In the genomic region with DNA sequence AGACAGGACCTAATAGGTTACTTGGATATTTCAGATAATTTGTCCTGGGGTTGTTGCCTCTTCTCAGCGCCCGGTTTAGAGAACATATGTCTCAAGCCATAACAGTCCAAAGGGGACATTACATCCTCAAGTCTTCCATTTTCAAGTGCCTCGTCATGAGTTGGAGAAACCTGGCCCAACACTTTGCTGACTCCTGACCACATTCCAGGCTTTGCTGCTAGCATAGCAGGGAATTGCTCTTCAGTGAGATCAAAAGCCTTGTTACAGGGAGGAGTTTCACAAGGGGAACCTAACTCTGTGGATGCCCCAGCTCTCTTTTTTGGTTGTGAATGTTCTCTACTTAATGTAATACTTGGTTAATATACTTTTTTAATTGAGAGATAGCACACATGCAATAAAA, we compare ENCODE assay signal across 19 cellular contexts. TPM values are rescaled to one million over a fixed set of nuclear protein-coding genes. Genes with fewer than 3 reads are reported as not detected.
A peak's percentile ranks its signal among the peaks of the same experiment; 100 is the strongest.
DNase-seq lines count a peak whose midpoint lies in the region; ATAC-seq and TF ChIP-seq lines count a peak whose summit lies in the region.
"Had no signal": no experiment of that assay in that cellular context is flagged by ENCODE, and none has a peak within 500 bp of the region (broad histone marks: within the 10 kb centered on the region; RNA-seq: fewer than 3 reads in every experiment).

No MANE protein-coding gene starts in this region.

- DNase-seq in right atrium auricular region (ENCODE audit: low spot score) = no peak
- no peak for DNase-seq in left ventricle myocardium superior
- peak; percentile 33 for DNase-seq in fibroblast of villous mesenchyme (ENCODE audit: low read depth)
- peak; percentile 36 to 49 for DNase-seq in thyroid gland
- no peak for DNase-seq in iPS-NIHi11 (ENCODE audit: low spot score)
- DNase-seq: activated CD4-positive, alpha-beta T cell treated with anti-CD3 and anti-CD28 coated beads, Interleukin-2, amount 50 U/mL, for 48 hours; activated naive CD8-positive, alpha-beta T cell treated with anti-CD3 and anti-CD28 coated beads, Interleukin-2, amount 50 U/mL, for 24 hours; activated T-cell treated with anti-CD3 and anti-CD28 coated beads, Interleukin-2, amount 50 U/mL, for 4 hours; CD4-positive, alpha-beta T cell; EL; H7; left colon; NCI-H1694 treated with DMSO at 0.1 percent for 48 hours; NCI-H524 treated with DMSO at 0.1 percent for 48 hours; psoas muscle had no signal

- H3K27me3 ChIP-seq in right atrium auricular region = no peaks in the 10 kb centered on the region
- no peaks in the 10 kb centered on the region for H3K27me3 ChIP-seq in thyroid gland
- H3K27me3 ChIP-seq: suprapubic skin had no signal

- no peak for TF ChIP-seq CTCF in right atrium auricular region (IDR thresholded peaks at IDR 0.05)
- no peak for TF ChIP-seq CTCF in fibroblast of villous mesenchyme (IDR thresholded peaks at IDR 0.05; ENCODE audit: insufficient read depth, low read depth, low read length)
- TF ChIP-seq CTCF in thyroid gland (IDR thresholded peaks at IDR 0.05) = no peak

- no peaks in the 10 kb centered on the region for H3K9me3 ChIP-seq in right atrium auricular region
- no peaks in the 10 kb centered on the region for H3K9me3 ChIP-seq in thyroid gland
- H3K9me3 ChIP-seq: psoas muscle, suprapubic skin had no signal

- H3K4me1 ChIP-seq in right atrium auricular region (peaks cover 0 to 34% of the 10 kb centered on the region in 2 donors), thyroid gland (peaks cover 16 to 30% of the 10 kb centered on the region in 2 donors)
- H3K4me1 ChIP-seq: psoas muscle had no signal

- H3K27ac ChIP-seq in right atrium auricular region (peak overlapping the region; percentile 90 to 97), thyroid gland (peak overlapping the region; percentile 25 to 78 (median 67))
- H3K27ac ChIP-seq: epithelial cell of prostate, psoas muscle, suprapubic skin had no signal

- H3K36me3 ChIP-seq in right atrium auricular region = no peaks in the 10 kb centered on the region
- no peaks in the 10 kb centered on the region for H3K36me3 ChIP-seq in thyroid gland
- H3K36me3 ChIP-seq: suprapubic skin had no signal

- intact Hi-C loops in left ventricle myocardium superior (cut with micrococcal nuclease) (no loop called here), thyroid gland (cut with DNase I) (no loop called here)

- H3K4me3 ChIP-seq in right atrium auricular region = no peak overlapping the region
- no peak overlapping the region for H3K4me3 ChIP-seq in fibroblast of villous mesenchyme (ENCODE audit: low read depth, low read length)
- H3K4me3 ChIP-seq in thyroid gland (replicated peaks in 1 of 3) = no peak overlapping the region
- H3K4me3 ChIP-seq: coronary artery, psoas muscle, suprapubic skin had no signal

- no peak for ATAC-seq in left ventricle myocardium superior
- ATAC-seq in GM21423 (IDR thresholded peaks at IDR 0.05; ENCODE audit: unreplicated experiment) = no peak
- ATAC-seq: activated naive CD8-positive, alpha-beta T cell treated with anti-CD3 and anti-CD28 coated beads, Interleukin-2, amount 50 U/mL, for 24 hours; activated T-cell treated with anti-CD3 and anti-CD28 coated beads, Interleukin-2, amount 50 U/mL, for 4 hours; left colon; psoas muscle had no signal

- 60 to 66% methylated on average over 3 of the region's 3 CpGs for WGBS in thyroid gland, 2 donors

- TF ChIP-seq POLR2A in thyroid gland (IDR thresholded peaks at IDR 0.05) = no peak

RNA-seq across cellular contexts. Expression of a gene that starts 8.2 kb away (rescaled TPM):
- total RNA-seq in right atrium auricular region (1 to 10 TPM; 5.0 to 7.7 TPM), left ventricle myocardium superior (2.1 TPM), fibroblast of villous mesenchyme (9.1 and 9.7 TPM in 2 replicates), thyroid gland (1 to 10 TPM; 2.3 to 4.2 (median 3.4) TPM)
- total RNA-seq: activated T-cell treated with anti-CD3 and anti-CD28 coated beads, Interleukin-2, amount 50 U/mL, for 4 hours; CD4-positive, alpha-beta T cell had no signal

RNA-seq across cellular contexts. Expression of a gene that starts 21.5 kb away (rescaled TPM):
- 10 to 100 TPM; 23.4 to 35.0 TPM for total RNA-seq in right atrium auricular region
- total RNA-seq in left ventricle myocardium superior = 20.3 TPM
- 31.2 and 48.4 TPM in 2 replicates for total RNA-seq in fibroblast of villous mesenchyme
- total RNA-seq in thyroid gland = 10 to 100 TPM; 39.6 to 49.0 (median 45.1) TPM

RNA-seq across cellular contexts. Expression of a gene that starts 33.1 kb away (rescaled TPM):
- 10 to 100 TPM in 1 of 2 donors, 1 to 10 TPM in 1; 6.5 to 17.1 TPM for total RNA-seq in right atrium auricular region
- 15.7 TPM for total RNA-seq in left ventricle myocardium superior
- 18.0 and 21.6 TPM in 2 replicates for total RNA-seq in fibroblast of villous mesenchyme
- total RNA-seq in thyroid gland = 10 to 100 TPM; 17.7 to 39.2 (median 23.4) TPM

RNA-seq across cellular contexts. Expression of a gene that starts 33.4 kb away (rescaled TPM):
- total RNA-seq in right atrium auricular region (10 to 100 TPM; 61.4 to 70.8 TPM), left ventricle myocardium superior (51.6 TPM), fibroblast of villous mesenchyme (86.7 and 94.6 TPM in 2 replicates), thyroid gland (10 to 100 TPM; 33.6 to 61.0 (median 52.3) TPM)

Comparison
In these comparisons a context has a peak if more than half of its experiments do, and no peak if none do; other contexts are left out.
1. DNase-seq: peak in fibroblast of villous mesenchyme (single experiment) and thyroid gland (2 of 2); none in right atrium auricular region (single experiment), left ventricle myocardium superior (single experiment) and iPS-NIHi11 (single experiment).